8 cellular contexts compared by ENCODE assay signal in genomic region chr7:112206238-112207105, GRCh38. TPM values are rescaled to one million over a fixed set of nuclear protein-coding genes. Genes with fewer than 3 reads are reported as not detected.
DNase-seq lines count a peak whose midpoint lies in the region; ATAC-seq and TF ChIP-seq lines count a peak whose summit lies in the region.

TSS of gene DOCK4 (minus strand) at chr7:112206399. CDS start at chr7:112206138, 261 bp downstream.
A gene with protein sequence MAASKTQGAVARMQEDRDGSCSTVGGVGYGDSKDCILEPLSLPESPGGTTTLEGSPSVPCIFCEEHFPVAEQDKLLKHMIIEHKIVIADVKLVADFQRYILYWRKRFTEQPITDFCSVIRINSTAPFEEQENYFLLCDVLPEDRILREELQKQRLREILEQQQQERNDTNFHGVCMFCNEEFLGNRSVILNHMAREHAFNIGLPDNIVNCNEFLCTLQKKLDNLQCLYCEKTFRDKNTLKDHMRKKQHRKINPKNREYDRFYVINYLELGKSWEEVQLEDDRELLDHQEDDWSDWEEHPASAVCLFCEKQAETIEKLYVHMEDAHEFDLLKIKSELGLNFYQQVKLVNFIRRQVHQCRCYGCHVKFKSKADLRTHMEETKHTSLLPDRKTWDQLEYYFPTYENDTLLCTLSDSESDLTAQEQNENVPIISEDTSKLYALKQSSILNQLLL (plus strand): TSS chr7:112206695. CDS start chr7:112206717, 22 bp downstream.

- H3K4me1 Mint-ChIP-seq in H9 (peaks cover 34 to 37% of the 10 kb centered on the region in 2 experiments), nephron (peaks cover 24% of the 10 kb centered on the region)

- no peak within 1 kb of the TSS for H2BK20ac ChIP-seq in H9 (ENCODE audit: low read depth, low read length, poor library complexity, severe bottlenecking)

- no peak within 1 kb of the TSS for H2BK5ac ChIP-seq in H9 (ENCODE audit: insufficient read length, low read length)

- no peak within 1 kb of the TSS for H4K5ac ChIP-seq in H9 (ENCODE audit: insufficient read length, low read depth, low read length)

- H3K56ac ChIP-seq in H9 (ENCODE audit: insufficient read length, low read depth, low read length) = no peak within 1 kb of the TSS

- TF ChIP-seq POLR2A in Raji (IDR thresholded peaks at IDR 0.05; ENCODE audit: insufficient read depth, low read depth, low read length) = peak; percentile 68

- no peaks in the 10 kb centered on the region for H3K27me3 ChIP-seq in H9 (ENCODE audit: insufficient read depth, low read length)

- H3K4me1 ChIP-seq in ES-I3 (ENCODE audit: insufficient read depth, low read length) (peaks cover 6% of the 10 kb centered on the region; the same call in 1 of the 2 replicates), H9 (ENCODE audit: insufficient read depth, low read length) (no peaks in the 10 kb centered on the region; the same call in 1 of the 2 replicates)

- H3K36me3 Mint-ChIP-seq in H9 (ENCODE audit: insufficient read depth in 1 of 3, low read depth in 3 of 3) (no peaks in the 10 kb centered on the region; a peak in 1 of 7 replicates), nephron (ENCODE audit: low read depth) (no peaks in the 10 kb centered on the region)

- H3K9me3 Mint-ChIP-seq in H9 (no peaks in the 10 kb centered on the region; a peak in 1 of 5 replicates), nephron (no peaks in the 10 kb centered on the region)

- peak within 1 kb of the TSS; percentile 99 for H3K4me2 ChIP-seq in H9 (ENCODE audit: insufficient read depth, insufficient read length, low read length)

- no peak within 1 kb of the TSS for H3K23ac ChIP-seq in H9 (ENCODE audit: insufficient read length, low read depth, low read length)

- H3K27ac Mint-ChIP-seq in H9 (peak within 1 kb of the TSS; percentile 61 to 96 (median 86)), nephron (peak within 1 kb of the TSS; percentile 72 to 95 (median 88))

- no peak within 1 kb of the TSS for H2AFZ ChIP-seq in H9 (ENCODE audit: low read length)

- DNase-seq in H9 (peak; percentile 99), M059J (ENCODE audit: low read depth) (peak; percentile 99), fibroblast of the aortic adventitia (ENCODE audit: low read depth) (peak; percentile 99)
- peak; percentile 100 for DNase-seq in activated effector memory CD4-positive, alpha-beta T cell treated with anti-CD3 and anti-CD28 coated beads, Interleukin-2, amount 50 U/mL, for 16 hours
- peak; percentile 99 for DNase-seq in stimulated activated naive CD8-positive, alpha-beta T cell treated with anti-CD3 and anti-CD28 coated beads, Interleukin-15, Interleukin-2, amounts not matched to agents 100 U/mL and 50 U/mL, for 24 hours

- no peaks in the 10 kb centered on the region for H4K20me1 ChIP-seq in H9 (ENCODE audit: control insufficient read depth, insufficient read depth, insufficient read length)

- peaks cover 28% of the 10 kb centered on the region for H3K23me2 ChIP-seq in H9 (ENCODE audit: insufficient read length, low read depth, low read length, poor library complexity, severe bottlenecking)

- H3K27me3 Mint-ChIP-seq in H9 (ENCODE audit: low read depth) (peaks cover 23% of the 10 kb centered on the region), nephron (ENCODE audit: low read depth) (peaks cover 9% of the 10 kb centered on the region)

- H3K9ac ChIP-seq in ES-I3 (ENCODE audit: low read depth, low read length) (peak within 1 kb of the TSS; percentile 97), H9 (ENCODE audit: extremely low read depth, insufficient read length, low read length) (peak within 1 kb of the TSS; percentile 58)

- H2BK12ac ChIP-seq in H9 (ENCODE audit: insufficient read length, low read depth, low read length) = no peak within 1 kb of the TSS

- no peaks in the 10 kb centered on the region for H3K36me3 ChIP-seq in ES-I3 (ENCODE audit: insufficient read depth, low read length)

- H3K79me2 ChIP-seq in H9 (ENCODE audit: insufficient read depth, low read length) = peaks cover 20% of the 10 kb centered on the region; the same call in 1 of the 2 replicates

- no peak within 1 kb of the TSS for H4K91ac ChIP-seq in H9 (ENCODE audit: insufficient read length, low read depth, low read length)

- no peak within 1 kb of the TSS for H4K8ac ChIP-seq in H9 (replicated peaks; ENCODE audit: insufficient read length, low read depth, low read length)

- peak within 1 kb of the TSS; percentile 76 for H3K14ac ChIP-seq in H9 (ENCODE audit: insufficient read depth, low read length)

- WGBS in H9 (ENCODE audit: extremely low coverage, insufficient read length, low lambda C conversion rate) = no CpG with 5 or more reads among the region's 73 CpGs

- H3K9me3 ChIP-seq in ES-I3 (ENCODE audit: control insufficient read depth, insufficient read depth, low read length) = no peaks in the 10 kb centered on the region
- no peaks in the 10 kb centered on the region for H3K9me3 ChIP-seq in H9 (ENCODE audit: control insufficient read depth, low read depth, low read length)

- H3K4me3 ChIP-seq in fibroblast of the aortic adventitia (ENCODE audit: low read depth, low read length) = peak within 1 kb of the TSS; percentile 95

- H2BK120ac ChIP-seq in H9 (ENCODE audit: low read depth, low read length, poor library complexity, severe bottlenecking) = no peak within 1 kb of the TSS

- no peak within 1 kb of the TSS for H3K4ac ChIP-seq in H9 (ENCODE audit: low read depth, low read length)

- H3T11ph ChIP-seq in H9 (ENCODE audit: low read length) = no peak within 1 kb of the TSS

- H3K27ac ChIP-seq in H9 (ENCODE audit: insufficient read length, low read depth, low read length) = no peak within 1 kb of the TSS

- H2BK15ac ChIP-seq in H9 (ENCODE audit: low read depth, low read length) = no peak within 1 kb of the TSS

- peak within 1 kb of the TSS; percentile 95 for H3K4me3 Mint-ChIP-seq in H9
- H3K4me3 Mint-ChIP-seq in nephron = peak within 1 kb of the TSS; percentile 96 to 98 (median 97)

- ATAC-seq in stimulated activated naive CD8-positive, alpha-beta T cell treated with anti-CD3 and anti-CD28 coated beads, Interleukin-15, Interleukin-2, amounts not matched to agents 100 U/mL and 50 U/mL, for 24 hours = peak; percentile 97

- peak within 1 kb of the TSS; percentile 9 for H3K18ac ChIP-seq in H9 (ENCODE audit: insufficient read length, low read depth, low read length)

- H3K79me1 ChIP-seq in H9 (ENCODE audit: insufficient read depth, low read depth, low read length, poor library complexity, severe bottlenecking) = no peaks in the 10 kb centered on the region

- no peak within 1 kb of the TSS for H2AK5ac ChIP-seq in H9 (ENCODE audit: insufficient read length, low read length)

- TF ChIP-seq CTCF in H9 (conservative IDR thresholded peaks at IDR 0.05) (no peak), fibroblast of the aortic adventitia (IDR thresholded peaks at IDR 0.05; ENCODE audit: insufficient read depth, low read length) (peak; percentile 13), nephron (IDR thresholded peaks at IDR 0.05; ENCODE audit: unreplicated experiment in 3 of 3) (no peak)

RNA-seq across cellular contexts. Expression of gene DOCK4, which starts in this region (rescaled TPM):
- total RNA-seq in H9 (2021) (4.8 and 4.9 TPM in 2 replicates), fibroblast of the aortic adventitia (ENCODE audit: low replicate concordance) (7.6 and 25.9 TPM in 2 replicates)
- total RNA-seq in M059J (2014; rRNA removed; shearing (Covaris generic)) = 5.0 and 7.7 TPM in 2 replicates

RNA-seq across cellular contexts. Expression of the second gene that starts in this region (rescaled TPM):
- total RNA-seq in H9 (2021) (13.1 and 15.7 TPM in 2 replicates), fibroblast of the aortic adventitia (ENCODE audit: low replicate concordance) (41.4 and 42.8 TPM in 2 replicates)
- total RNA-seq in M059J (2014; rRNA removed; shearing (Covaris generic)) = 17.6 and 20.6 TPM in 2 replicates
